In genomic region chr1:151273924-151274466, GRCh38 we compare ENCODE assay signal across 1 cellular context.
TF ChIP-seq lines count a peak whose summit lies in the region.

No MANE protein-coding gene starts in this region.

TF ChIP-seq in H1, 55 proteins besides CTCF, POLR2A, EP300 and RAD21:
- TF ChIP-seq GTF2F1 (IDR thresholded peaks at IDR 0.05; ENCODE audit: borderline replicate concordance, low read depth, low read length) (no peak), TEAD4 (IDR thresholded peaks at IDR 0.05; ENCODE audit: low read depth, low read length) (peak; percentile 44; the same call in 1 of the 2 replicates)
